Comparison of ENCODE assay signal across 9 cellular contexts in the genomic region with DNA sequence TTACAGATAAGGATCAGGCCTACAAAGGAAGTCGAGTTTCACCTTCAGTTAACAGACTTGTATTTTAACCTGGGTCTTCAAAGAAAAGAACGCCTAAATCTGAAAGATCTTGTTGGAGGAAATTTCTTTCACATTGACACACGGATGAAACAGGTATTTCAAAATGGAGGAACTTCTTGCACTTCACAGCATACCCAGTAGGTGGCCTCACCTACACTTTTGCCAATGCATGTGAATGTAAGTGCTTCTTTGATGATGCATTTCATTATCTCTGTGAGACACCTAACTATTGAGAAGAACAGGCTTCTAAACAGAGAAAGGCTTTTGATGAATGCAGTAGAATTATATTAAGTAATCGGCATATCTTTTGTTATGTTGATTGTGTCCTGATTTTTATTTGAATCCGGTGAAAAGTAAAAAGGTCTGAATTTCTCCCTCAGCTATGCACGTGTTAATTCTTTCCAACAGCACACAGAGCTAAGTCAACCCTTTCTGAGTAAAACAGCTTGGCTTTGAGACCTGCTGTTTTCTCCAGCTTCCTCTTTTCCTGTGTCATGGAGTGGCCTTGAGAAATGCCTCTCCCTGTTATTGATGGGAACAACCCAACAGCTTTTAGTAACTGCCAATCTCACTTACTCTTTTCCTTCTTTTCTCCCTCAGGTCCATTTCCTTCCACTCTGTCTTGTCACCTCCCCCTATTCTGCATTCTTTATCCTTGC.
DNase-seq lines count a peak whose midpoint lies in the region; ATAC-seq and TF ChIP-seq lines count a peak whose summit lies in the region.
"Had no signal": no experiment of that assay in that cellular context is flagged by ENCODE, and none has a peak within 500 bp of the region (broad histone marks: within the 10 kb centered on the region; RNA-seq: fewer than 3 reads in every experiment).

No MANE protein-coding gene starts in this region.

- H3K9ac ChIP-seq in colonic mucosa (ENCODE audit: low read depth in 2 of 2, low read length in 2 of 2) (no peak overlapping the region), neural progenitor cell (no peak overlapping the region)

- DNase-seq in EH (ENCODE audit: low read depth) (peak; percentile 52), NCI-H69 (lab: John Stamatoyannopoulos, UW) (peak; percentile 68), colonic mucosa (peak; percentile 46), neural progenitor cell (ENCODE audit: low spot score) (peak; percentile 60), lower leg skin (ENCODE audit: low spot score in 2 of 2) (no peak)
- no peak for DNase-seq in activated CD8-positive, alpha-beta memory T cell treated with anti-CD3 and anti-CD28 coated beads, Interleukin-2, amount 50 U/mL, for 48 hours

- no peaks in the 10 kb centered on the region for H3K36me3 Mint-ChIP-seq in neural progenitor cell

- peaks cover 8% of the 10 kb centered on the region for H3K4me1 Mint-ChIP-seq in neural progenitor cell

- H3K27ac ChIP-seq in colonic mucosa (no peak overlapping the region), neural progenitor cell (no peak overlapping the region)
- H3K27ac ChIP-seq: thoracic aorta had no signal

- TF ChIP-seq POLR2A in lower leg skin (IDR thresholded peaks at IDR 0.05) = no peak

- H3K9me3 ChIP-seq in colonic mucosa (no peaks in the 10 kb centered on the region), neural progenitor cell (ENCODE audit: low read depth) (no peaks in the 10 kb centered on the region)
- H3K9me3 ChIP-seq: thoracic aorta had no signal

- H3K27me3 Mint-ChIP-seq in neural progenitor cell (ENCODE audit: insufficient read depth, low read depth) = no peaks in the 10 kb centered on the region

- H2AFZ ChIP-seq in neural progenitor cell (replicated peaks) = peak overlapping the region; percentile 89

- peak; percentile 49 for TF ChIP-seq CTCF in colonic mucosa (IDR thresholded peaks at IDR 0.05)
- peak; percentile 80 for TF ChIP-seq CTCF in neural progenitor cell (IDR thresholded peaks at IDR 0.05)
- TF ChIP-seq CTCF in lower leg skin (IDR thresholded peaks at IDR 0.05) = no peak

- H3K9me3 Mint-ChIP-seq in neural progenitor cell = peaks cover 3% of the 10 kb centered on the region

- ATAC-seq in GM19035 (IDR thresholded peaks at IDR 0.05; ENCODE audit: unreplicated experiment) (peak; percentile 97), HG03095 (IDR thresholded peaks at IDR 0.05; ENCODE audit: unreplicated experiment) (peak; percentile 97)

- intact Hi-C loops in colonic mucosa (cut with DNase I) (no loop called here), lower leg skin (cut with DNase I; ENCODE audit: low total_unique reads) (no loop called here)

- WGBS in lower leg skin, 2 donors = 42 to 46% methylated on average over 6 of the region's 6 CpGs

- H3K4me3 ChIP-seq in colonic mucosa (no peak overlapping the region), neural progenitor cell (no peak overlapping the region), lower leg skin (ENCODE audit: low read depth, poor library complexity, severe bottlenecking) (no peak overlapping the region)
- H3K4me3 ChIP-seq: thoracic aorta had no signal

- H3K4me1 ChIP-seq in colonic mucosa (no peaks in the 10 kb centered on the region), neural progenitor cell (peaks cover 14% of the 10 kb centered on the region)

- H3K79me2 ChIP-seq in neural progenitor cell (ENCODE audit: low read depth) = no peaks in the 10 kb centered on the region

- no peak overlapping the region for H3K4me3 Mint-ChIP-seq in neural progenitor cell

- H3F3A ChIP-seq in neural progenitor cell (ENCODE audit: low read depth) = no peaks in the 10 kb centered on the region

- no peak overlapping the region for H3K4me2 ChIP-seq in neural progenitor cell

- no peaks in the 10 kb centered on the region for H4K20me1 ChIP-seq in neural progenitor cell (ENCODE audit: low read depth)

- H3K27ac Mint-ChIP-seq in neural progenitor cell = no peak overlapping the region

- no peaks in the 10 kb centered on the region for H3K27me3 ChIP-seq in colonic mucosa
- H3K27me3 ChIP-seq in neural progenitor cell = no peaks in the 10 kb centered on the region

- no peaks in the 10 kb centered on the region for H3K36me3 ChIP-seq in colonic mucosa
- no peaks in the 10 kb centered on the region for H3K36me3 ChIP-seq in neural progenitor cell
- H3K36me3 ChIP-seq: thoracic aorta had no signal

Comparison
In these comparisons a context has a peak if more than half of its experiments do, and no peak if none do; other contexts are left out.
1. DNase-seq: peak in EH (single experiment), NCI-H69 (single experiment), colonic mucosa (single experiment) and neural progenitor cell (single experiment); none in activated CD8-positive, alpha-beta memory T cell treated with anti-CD3 and anti-CD28 coated beads, Interleukin-2, amount 50 U/mL, for 48 hours (single experiment) and lower leg skin (0 of 2).
2. CTCF ChIP-seq: peak in colonic mucosa (single experiment) and neural progenitor cell (single experiment); none in lower leg skin (0 of 3).